1 cellular context compared by ENCODE assay signal in genomic region chr6:148999921-149000589, GRCh38.
TF ChIP-seq lines count a peak whose summit lies in the region.

No MANE protein-coding gene starts in this region.

TF ChIP-seq in SK-N-SH, 30 proteins besides CTCF, POLR2A, EP300 and RAD21 (continued from another document):
- no peak for TF ChIP-seq EZH2phosphoT487 (IDR thresholded peaks at IDR 0.05; ENCODE audit: borderline replicate concordance, low read depth)
- no peak for TF ChIP-seq SIN3A (IDR thresholded peaks at IDR 0.05; ENCODE audit: borderline replicate concordance, low read depth, low read length)
- peak; percentile 30; the same call in 1 of the 2 replicates for TF ChIP-seq POLR2AphosphoS5 (IDR thresholded peaks at IDR 0.05; ENCODE audit: low read depth, low read length)
- TF ChIP-seq TAF1 (IDR thresholded peaks at IDR 0.05; ENCODE audit: borderline replicate concordance, low read depth, low read length) = no peak
